1 cellular context compared by ENCODE assay signal in the genomic region with DNA sequence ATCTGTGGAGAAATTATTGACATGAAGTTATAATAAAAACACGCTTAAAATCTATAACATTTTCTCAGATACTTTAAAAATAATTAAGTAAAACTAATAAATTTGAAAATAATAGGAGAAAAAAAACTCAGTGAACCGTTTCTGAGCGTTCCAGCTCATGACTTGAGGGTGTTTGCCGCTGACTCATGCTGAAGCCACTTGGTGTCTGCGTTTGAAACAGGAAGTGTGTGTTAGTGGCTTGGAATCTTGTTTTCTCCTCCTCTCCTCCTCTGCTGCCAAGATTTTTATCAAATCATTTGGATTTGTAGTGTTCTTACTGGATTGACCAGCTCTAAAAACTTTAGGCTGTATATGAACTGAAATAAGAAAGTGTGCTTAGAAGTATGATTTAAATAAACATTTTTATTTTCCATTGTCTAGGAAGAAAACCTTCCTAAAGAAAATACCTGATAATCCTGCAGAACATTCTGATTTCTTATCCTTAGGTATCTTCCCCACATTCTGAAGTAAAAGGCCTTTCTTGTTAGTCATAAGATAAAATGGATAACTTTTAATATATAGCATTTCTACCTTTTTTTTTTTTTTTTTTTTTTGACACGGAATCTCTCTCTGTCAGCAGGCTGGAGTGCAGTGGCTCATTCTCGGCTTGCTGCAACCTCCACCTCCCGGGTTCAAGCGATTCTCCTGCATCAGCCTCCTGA.
A peak's percentile ranks its signal among the peaks of the same experiment; 100 is the strongest.
TF ChIP-seq lines count a peak whose summit lies in the region.

No MANE protein-coding gene starts in this region.

TF ChIP-seq in HCT116, 20 proteins besides CTCF, POLR2A, EP300 and RAD21 (continued from another document):
- peak; percentile 52; the same call in 1 of the 2 replicates for TF ChIP-seq POLR2AphosphoS5 (IDR thresholded peaks at IDR 0.05; ENCODE audit: low read depth, low read length)
- TF ChIP-seq, protein P1, sequence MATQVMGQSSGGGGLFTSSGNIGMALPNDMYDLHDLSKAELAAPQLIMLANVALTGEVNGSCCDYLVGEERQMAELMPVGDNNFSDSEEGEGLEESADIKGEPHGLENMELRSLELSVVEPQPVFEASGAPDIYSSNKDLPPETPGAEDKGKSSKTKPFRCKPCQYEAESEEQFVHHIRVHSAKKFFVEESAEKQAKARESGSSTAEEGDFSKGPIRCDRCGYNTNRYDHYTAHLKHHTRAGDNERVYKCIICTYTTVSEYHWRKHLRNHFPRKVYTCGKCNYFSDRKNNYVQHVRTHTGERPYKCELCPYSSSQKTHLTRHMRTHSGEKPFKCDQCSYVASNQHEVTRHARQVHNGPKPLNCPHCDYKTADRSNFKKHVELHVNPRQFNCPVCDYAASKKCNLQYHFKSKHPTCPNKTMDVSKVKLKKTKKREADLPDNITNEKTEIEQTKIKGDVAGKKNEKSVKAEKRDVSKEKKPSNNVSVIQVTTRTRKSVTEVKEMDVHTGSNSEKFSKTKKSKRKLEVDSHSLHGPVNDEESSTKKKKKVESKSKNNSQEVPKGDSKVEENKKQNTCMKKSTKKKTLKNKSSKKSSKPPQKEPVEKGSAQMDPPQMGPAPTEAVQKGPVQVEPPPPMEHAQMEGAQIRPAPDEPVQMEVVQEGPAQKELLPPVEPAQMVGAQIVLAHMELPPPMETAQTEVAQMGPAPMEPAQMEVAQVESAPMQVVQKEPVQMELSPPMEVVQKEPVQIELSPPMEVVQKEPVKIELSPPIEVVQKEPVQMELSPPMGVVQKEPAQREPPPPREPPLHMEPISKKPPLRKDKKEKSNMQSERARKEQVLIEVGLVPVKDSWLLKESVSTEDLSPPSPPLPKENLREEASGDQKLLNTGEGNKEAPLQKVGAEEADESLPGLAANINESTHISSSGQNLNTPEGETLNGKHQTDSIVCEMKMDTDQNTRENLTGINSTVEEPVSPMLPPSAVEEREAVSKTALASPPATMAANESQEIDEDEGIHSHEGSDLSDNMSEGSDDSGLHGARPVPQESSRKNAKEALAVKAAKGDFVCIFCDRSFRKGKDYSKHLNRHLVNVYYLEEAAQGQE (IDR thresholded peaks at IDR 0.05; ENCODE audit: low read depth), result no peak
